In genomic region chr22:38732251-38732815, GRCh38 we compare ENCODE assay signal across 13 cellular contexts. TPM values are rescaled to one million over a fixed set of nuclear protein-coding genes. Genes with fewer than 3 reads are reported as not detected.
A peak's percentile ranks its signal among the peaks of the same experiment; 100 is the strongest.
DNase-seq lines count a peak whose midpoint lies in the region; ATAC-seq, FAIRE-seq and TF ChIP-seq lines count a peak whose summit lies in the region.
"Had no signal": no experiment of that assay in that cellular context is flagged by ENCODE, and none has a peak within 500 bp of the region (broad histone marks: within the 10 kb centered on the region; RNA-seq: fewer than 3 reads in every experiment).

No MANE protein-coding gene starts in this region.

- peak overlapping the region in 5 of 10 donors; percentile 8 to 53 (median 41) for H3K4me3 Mint-ChIP-seq in naive thymus-derived CD8-positive, alpha-beta T cell

- H3K4me1 ChIP-seq in heart left ventricle: peaks cover 0 to 51% (median 32%) of the 10 kb centered on the region in 12 donors
- peaks cover 2% of the 10 kb centered on the region for H3K4me1 ChIP-seq in right cardiac atrium (ENCODE audit: control insufficient read depth, insufficient read depth, low read length)
- H3K4me1 ChIP-seq in K562 (replicated peaks in 1 of 2; ENCODE audit: control insufficient read depth in 2 of 2, insufficient read depth in 2 of 2, low read length in 2 of 2): peaks cover 0 to 9% of the 10 kb centered on the region in 2 experiments; a peak in 2 of 5 replicates
- peaks cover 16% of the 10 kb centered on the region for H3K4me1 ChIP-seq in vagina

- no peaks in the 10 kb centered on the region for H3K79me2 ChIP-seq in K562 (ENCODE audit: control insufficient read depth, insufficient read depth, low read length)

- peak overlapping the region in 11 of 12 donors; percentile 13 to 88 (median 58) for H3K27ac ChIP-seq in heart left ventricle
- no peak overlapping the region for H3K27ac ChIP-seq in right cardiac atrium (ENCODE audit: low read length)
- H3K27ac ChIP-seq in K562 (ENCODE audit: extremely low read depth, low read depth, low read length): no peak overlapping the region
- H3K27ac ChIP-seq in vagina: peak overlapping the region; percentile 33

- no peak overlapping the region for H2AFZ ChIP-seq in K562 (ENCODE audit: low read depth, low read length)

- no peaks in the 10 kb centered on the region for H3K27me3 Mint-ChIP-seq in naive thymus-derived CD8-positive, alpha-beta T cell

- H3K9me1 ChIP-seq in K562 (ENCODE audit: control insufficient read depth, insufficient read depth, low read length): no peaks in the 10 kb centered on the region

- CTCF ChIA-PET in K562 (lab: Yijun Ruan, JAX; ENCODE audit: low intra/inter-chr PET ratio): no interaction called here

- TF ChIP-seq POLR2A in heart left ventricle (IDR thresholded peaks at IDR 0.05) (no peak), K562 (conservative IDR thresholded peaks at IDR 0.05) (0 out of 2 replicates have a peak, but pooled peaks have one; percentile 19), vagina (IDR thresholded peaks at IDR 0.05) (no peak)

- TF ChIP-seq EP300 in K562 (IDR thresholded peaks at IDR 0.05; ENCODE audit: low read length): no peak

- POLR2A ChIA-PET in K562 (lab: Yijun Ruan, JAX): interaction anchor here (0.6 to 3.4 kb wide), 8 partner anchors 8 to 664 kb away, joined by 3 to 24 read pairs (median 4); partner anchors contain the start of gene GTPBP1
- POLR2A ChIA-PET in naive thymus-derived CD8-positive, alpha-beta T cell (lab: Charles Lee): interaction anchor here (0.6 to 37.2 kb wide), 18 partner anchors 9 to 346 kb away, joined by 3 to 1495 read pairs (median 4); partner anchors contain the start of genes APOBEC3C, CBX6, CBY1 and FAM227A

- TF ChIP-seq RAD21 in K562 (CRISPR knock-in tag; conservative IDR thresholded peaks at IDR 0.05 in 1 of 2, IDR thresholded peaks at IDR 0.05 in 1 of 2): no peak

- no peak overlapping the region for H3K4me3 ChIP-seq in heart left ventricle
- no peak overlapping the region for H3K4me3 ChIP-seq in right cardiac atrium (ENCODE audit: low read length)
- no peak overlapping the region for H3K4me3 ChIP-seq in K562
- no peak overlapping the region for H3K4me3 ChIP-seq in vagina

- WGBS in heart left ventricle, 4 donors: 59 to 67% (median 62%) methylated on average over 12 to 13 of the region's 13 CpGs
- 70% methylated on average over 13 of the region's 13 CpGs for WGBS in right cardiac atrium
- WGBS in K562 (ENCODE audit: insufficient coverage, low coverage, missing lambda C conversion rate): 89% methylated on average over 9 of the region's 13 CpGs

- DNase-seq in heart left ventricle (peak in 1 of 5 donors; percentile 51), right cardiac atrium (no peak), K562 (ENCODE audit: extremely low read depth in 1 of 4, low spot score in 3 of 4) (no peak), vagina (ENCODE audit: extremely low spot score in 2 of 2) (no peak), HPDE6-E6E7 (ENCODE audit: extremely low spot score) (no peak), AG08395 (ENCODE audit: low spot score) (no peak)
- no peak for DNase-seq in naive thymus-derived CD8-positive, alpha-beta T cell
- DNase-seq: activated CD4-positive, alpha-beta T cell treated with anti-CD3 and anti-CD28 coated beads, Interleukin-2, amount 50 U/mL, for 48 hours; DMS79; HCEC 1CT; stimulated activated CD4-positive, alpha-beta T cell treated with anti-CD3 and anti-CD28 coated beads, Interleukin-2, amount 100 ng/mL, for 48 hours had no signal

- ATAC-seq in heart left ventricle: peak in 3 of 4 donors; percentile 31 to 40 (median 34)
- no peak for ATAC-seq in right cardiac atrium
- ATAC-seq in K562: no peak
- ATAC-seq in naive thymus-derived CD8-positive, alpha-beta T cell: no peak
- no peak for ATAC-seq in GM18867 (IDR thresholded peaks at IDR 0.05; ENCODE audit: unreplicated experiment)

- peak overlapping the region in 9 of 10 donors; percentile 70 to 97 (median 90) for H3K27ac Mint-ChIP-seq in naive thymus-derived CD8-positive, alpha-beta T cell

- no peak for FAIRE-seq in K562 (lab: Jason Lieb, UNC)
- FAIRE-seq: urothelium cell line had no signal

- H3K36me3 Mint-ChIP-seq in naive thymus-derived CD8-positive, alpha-beta T cell: peaks cover 0 to 77% (median 12%) of the 10 kb centered on the region in 3 donors

- BruUV-seq in K562 (replicated peaks; lab: Mats Ljungman, UMichigan): no TSS peak

- peaks cover 24 to 62% (median 49%) of the 10 kb centered on the region in 4 donors for H3K4me1 Mint-ChIP-seq in naive thymus-derived CD8-positive, alpha-beta T cell

- H3K36me3 ChIP-seq in heart left ventricle (peaks cover 0 to 98% (median 73%) of the 10 kb centered on the region in 9 donors), K562 (ENCODE audit: control insufficient read depth, insufficient read depth, low read length) (peaks cover 92% of the 10 kb centered on the region; the same call in 2 of the 3 replicates), vagina (peaks cover 0 to 54% of the 10 kb centered on the region in 2 donors)

- no peaks in the 10 kb centered on the region for H3K9me3 Mint-ChIP-seq in naive thymus-derived CD8-positive, alpha-beta T cell

- H3K9ac ChIP-seq in K562 (ENCODE audit: insufficient read depth in 1 of 2, low read depth in 2 of 2, low read length in 2 of 2): no peak overlapping the region; a peak in 1 of 4 replicates

- intact Hi-C loops in heart left ventricle (cut with DNase I): no loop called here
- intact Hi-C loops in right cardiac atrium (cut with DNase I): no loop called here
- intact Hi-C loops in K562 (cut with micrococcal nuclease): no loop called here
- intact Hi-C loops in vagina (cut with DNase I): no loop called here

- TF ChIP-seq CTCF in heart left ventricle (IDR thresholded peaks at IDR 0.05) (no peak), K562 (IDR thresholded peaks at IDR 0.05 in 2 of 3, conservative IDR thresholded peaks at IDR 0.05 in 1 of 3; ENCODE audit: insufficient read depth in 2 of 3, low read depth in 1 of 3, low read length in 3 of 3) (no peak), vagina (IDR thresholded peaks at IDR 0.05) (no peak)

- in situ Hi-C loops in K562 (cut with MboI): no loop called here

- H3K27me3 ChIP-seq in heart left ventricle: no peaks in the 10 kb centered on the region
- H3K27me3 ChIP-seq in right cardiac atrium (ENCODE audit: control insufficient read depth, insufficient read depth): no peaks in the 10 kb centered on the region
- no peaks in the 10 kb centered on the region for H3K27me3 ChIP-seq in K562 (ENCODE audit: control insufficient read depth in 2 of 2, insufficient read depth in 2 of 2, low read length in 2 of 2)
- no peaks in the 10 kb centered on the region for H3K27me3 ChIP-seq in vagina

- no peak overlapping the region for H3K4me2 ChIP-seq in K562 (ENCODE audit: insufficient read depth, low read length)

- no peaks in the 10 kb centered on the region; the same call in 1 of the 2 replicates for H4K20me1 ChIP-seq in K562 (replicated peaks; ENCODE audit: control insufficient read depth, insufficient read depth, low read length)

- H3K9me3 ChIP-seq in heart left ventricle (no peaks in the 10 kb centered on the region), right cardiac atrium (ENCODE audit: control insufficient read depth, low read length) (no peaks in the 10 kb centered on the region), K562 (replicated peaks; ENCODE audit: control insufficient read depth, insufficient read depth, low read depth, low read length) (no peaks in the 10 kb centered on the region), vagina (no peaks in the 10 kb centered on the region)

RNA-seq across cellular contexts. Expression of gene SUN2, which starts 23.5 kb away (rescaled TPM):
- total RNA-seq in heart left ventricle (100 to 1,000 TPM in 6 of 9 donors, 10 to 100 TPM in 3; 75.2 to 405 (median 125) TPM), right cardiac atrium (100 to 1,000 TPM; 103 to 123 (median 116) TPM), K562 (2014; rRNA removed) (31.0 and 42.6 TPM in 2 replicates), K562 (2014; rRNA removed; fragmentation: Illumina TruSeq; extraction: Trizol) (5.2 and 7.1 TPM in 2 replicates), K562 (2015; rRNA removed; fragmentation: Illumina TruSeq; extraction: Trizol) (18.2 and 19.5 TPM in 2 replicates), K562 (2021) (37.2 and 38.8 TPM in 2 replicates), vagina (258 TPM)
- polyA plus RNA-seq in heart left ventricle (100 to 1,000 TPM in 1 of 2 donors, 10 to 100 TPM in 1; 41.3 to 203 TPM), right cardiac atrium (61.7 TPM), K562 (2011; rRNA removed) (16.7 and 26.9 TPM in 2 replicates), K562 (2014; fragmentation: Illumina TruSeq; extraction: Trizol) (13.8 and 22.6 TPM in 2 replicates), K562 (2014; fragmentation: Nextera tagmentation; extraction: Ambion mirVana) (under 1 TPM; 0.11 to 0.21 TPM), K562 (2014; rRNA removed) (27.8 and 31.5 TPM in 2 replicates)
- total RNA-seq in K562 (2011; cell fraction: chromatin; rRNA removed; ENCODE audit: low replicate concordance): 38.9 and 115 TPM in 2 replicates
- total RNA-seq in K562 (2011; cell fraction: nucleolus; rRNA removed): 125 TPM in 2 replicates
- 65.3 and 80.1 TPM in 2 replicates for total RNA-seq in K562 (2011; cell fraction: nucleoplasm; rRNA removed)
- polyA plus RNA-seq in K562 (2011; cell fraction: cytosol; rRNA removed): 23.3 and 36.3 TPM in 2 replicates
- polyA plus RNA-seq in K562 (2011; cell fraction: nucleus; rRNA removed): 62.6 and 82.3 TPM in 2 replicates
- polyA plus RNA-seq in K562 (2012): 27.0 and 67.0 TPM in 2 replicates
- 9.1 and 19.4 TPM in 2 replicates for polyA minus RNA-seq in K562 (2011; rRNA and poly(A)+ RNA removed)
- 28.2 and 36.8 TPM in 2 replicates for polyA minus RNA-seq in K562 (2011; cell fraction: cytosol; rRNA and poly(A)+ RNA removed)
- 28.8 and 33.5 TPM in 2 replicates for polyA minus RNA-seq in K562 (2011; cell fraction: nucleus; rRNA and poly(A)+ RNA removed)
- total RNA-seq in naive thymus-derived CD8-positive, alpha-beta T cell: 1,000 to 10,000 TPM; 1,061 to 1,073 TPM
- 100 to 1,000 TPM; 491 to 802 (median 518) TPM for polyA plus RNA-seq in naive thymus-derived CD8-positive, alpha-beta T cell

RNA-seq across cellular contexts. Expression of gene GTPBP1, which starts 26.6 kb away (rescaled TPM):
- 10 to 100 TPM; 23.7 to 45.3 (median 28.1) TPM for total RNA-seq in heart left ventricle
- polyA plus RNA-seq in heart left ventricle: 10 to 100 TPM; 15.6 to 21.6 TPM
- 10 to 100 TPM; 29.1 to 34.5 (median 30.9) TPM for total RNA-seq in right cardiac atrium
- 19.1 TPM for polyA plus RNA-seq in right cardiac atrium
- total RNA-seq in K562 (2011; cell fraction: chromatin; rRNA removed; ENCODE audit: low replicate concordance): 178 and 289 TPM in 2 replicates
- total RNA-seq in K562 (2011; cell fraction: nucleolus; rRNA removed): 122 and 125 TPM in 2 replicates
- 108 and 125 TPM in 2 replicates for total RNA-seq in K562 (2011; cell fraction: nucleoplasm; rRNA removed)
- total RNA-seq in K562 (2014; rRNA removed): 24.4 and 25.0 TPM in 2 replicates
- 14.5 and 17.5 TPM in 2 replicates for total RNA-seq in K562 (2014; rRNA removed; fragmentation: Illumina TruSeq; extraction: Trizol)
- total RNA-seq in K562 (2015; rRNA removed; fragmentation: Illumina TruSeq; extraction: Trizol): 15.9 and 16.0 TPM in 2 replicates
- 43.0 and 53.2 TPM in 2 replicates for total RNA-seq in K562 (2021)
- polyA plus RNA-seq in K562 (2011; rRNA removed): 23.3 and 38.4 TPM in 2 replicates
- 17.9 and 20.7 TPM in 2 replicates for polyA plus RNA-seq in K562 (2011; cell fraction: cytosol; rRNA removed)
- polyA plus RNA-seq in K562 (2011; cell fraction: nucleus; rRNA removed): 79.8 and 120 TPM in 2 replicates
- polyA plus RNA-seq in K562 (2012): 22.5 and 29.8 TPM in 2 replicates
- 30.6 and 38.6 TPM in 2 replicates for polyA plus RNA-seq in K562 (2014; fragmentation: Illumina TruSeq; extraction: Trizol)
- under 1 TPM; 0.83 to 0.95 TPM for polyA plus RNA-seq in K562 (2014; fragmentation: Nextera tagmentation; extraction: Ambion mirVana)
- polyA plus RNA-seq in K562 (2014; rRNA removed): 30.9 and 32.6 TPM in 2 replicates
- polyA minus RNA-seq in K562 (2011; rRNA and poly(A)+ RNA removed): 57.9 and 59.7 TPM in 2 replicates
- polyA minus RNA-seq in K562 (2011; cell fraction: cytosol; rRNA and poly(A)+ RNA removed): 24.3 and 38.6 TPM in 2 replicates
- polyA minus RNA-seq in K562 (2011; cell fraction: nucleus; rRNA and poly(A)+ RNA removed): 57.2 and 62.2 TPM in 2 replicates
- 10 to 100 TPM; 64.6 to 73.3 TPM for total RNA-seq in naive thymus-derived CD8-positive, alpha-beta T cell
- polyA plus RNA-seq in naive thymus-derived CD8-positive, alpha-beta T cell: 10 to 100 TPM; 17.2 to 29.3 (median 22.6) TPM
- 69.5 TPM for total RNA-seq in vagina

RNA-seq across cellular contexts. Expression of gene JOSD1, which starts 31.6 kb away (rescaled TPM):
- total RNA-seq in heart left ventricle: 10 to 100 TPM; 14.7 to 34.0 (median 22.8) TPM
- 10 to 100 TPM in 1 of 2 donors, 1 to 10 TPM in 1; 7.8 to 33.9 TPM for polyA plus RNA-seq in heart left ventricle
- 10 to 100 TPM; 21.4 to 28.6 (median 22.5) TPM for total RNA-seq in right cardiac atrium
- polyA plus RNA-seq in right cardiac atrium: 14.3 TPM
- 36.0 and 46.4 TPM in 2 replicates for total RNA-seq in K562 (2011; cell fraction: chromatin; rRNA removed; ENCODE audit: low replicate concordance)
- 31.5 and 32.4 TPM in 2 replicates for total RNA-seq in K562 (2011; cell fraction: nucleolus; rRNA removed)
- total RNA-seq in K562 (2011; cell fraction: nucleoplasm; rRNA removed): 31.9 and 36.6 TPM in 2 replicates
- total RNA-seq in K562 (2014; rRNA removed): 28.0 and 33.9 TPM in 2 replicates
- 30.0 and 30.4 TPM in 2 replicates for total RNA-seq in K562 (2014; rRNA removed; fragmentation: Illumina TruSeq; extraction: Trizol)
- total RNA-seq in K562 (2015; rRNA removed; fragmentation: Illumina TruSeq; extraction: Trizol): 26.0 and 26.7 TPM in 2 replicates
- 36.7 and 39.1 TPM in 2 replicates for total RNA-seq in K562 (2021)
- 31.6 and 31.8 TPM in 2 replicates for polyA plus RNA-seq in K562 (2011; rRNA removed)
- 34.7 and 36.9 TPM in 2 replicates for polyA plus RNA-seq in K562 (2011; cell fraction: cytosol; rRNA removed)
- polyA plus RNA-seq in K562 (2011; cell fraction: nucleus; rRNA removed): 35.2 and 39.9 TPM in 2 replicates
- polyA plus RNA-seq in K562 (2012): 25.7 and 27.9 TPM in 2 replicates
- polyA plus RNA-seq in K562 (2014; fragmentation: Illumina TruSeq; extraction: Trizol): 33.0 and 34.1 TPM in 2 replicates
- polyA plus RNA-seq in K562 (2014; fragmentation: Nextera tagmentation; extraction: Ambion mirVana): 1 to 10 TPM; 8.9 to 9.5 TPM
- 30.4 and 30.7 TPM in 2 replicates for polyA plus RNA-seq in K562 (2014; rRNA removed)
- 19.3 and 25.4 TPM in 2 replicates for polyA minus RNA-seq in K562 (2011; rRNA and poly(A)+ RNA removed)
- 19.6 and 27.1 TPM in 2 replicates for polyA minus RNA-seq in K562 (2011; cell fraction: cytosol; rRNA and poly(A)+ RNA removed)
- polyA minus RNA-seq in K562 (2011; cell fraction: nucleus; rRNA and poly(A)+ RNA removed): 9.8 and 16.9 TPM in 2 replicates
- 10 to 100 TPM; 50.5 to 52.6 TPM for total RNA-seq in naive thymus-derived CD8-positive, alpha-beta T cell
- 1 to 10 TPM; 6.7 to 8.2 (median 7.8) TPM for polyA plus RNA-seq in naive thymus-derived CD8-positive, alpha-beta T cell
- total RNA-seq in vagina: 106 TPM

RNA-seq across cellular contexts. Expression of gene TOMM22, which starts 50.6 kb away (rescaled TPM):
- total RNA-seq in heart left ventricle (10 to 100 TPM; 37.1 to 82.1 (median 71.6) TPM), right cardiac atrium (10 to 100 TPM; 57.8 to 67.3 (median 59.9) TPM), K562 (2014; rRNA removed) (73.8 and 92.1 TPM in 2 replicates), K562 (2014; rRNA removed; fragmentation: Illumina TruSeq; extraction: Trizol) (78.6 and 87.9 TPM in 2 replicates), K562 (2015; rRNA removed; fragmentation: Illumina TruSeq; extraction: Trizol) (76.2 and 82.8 TPM in 2 replicates), K562 (2021) (101 and 108 TPM in 2 replicates), vagina (21.1 TPM)
- polyA plus RNA-seq in heart left ventricle (10 to 100 TPM; 32.3 to 45.6 TPM), right cardiac atrium (41.0 TPM), K562 (2011; rRNA removed) (46.9 and 49.6 TPM in 2 replicates), K562 (2014; fragmentation: Illumina TruSeq; extraction: Trizol) (97.6 and 101 TPM in 2 replicates), K562 (2014; fragmentation: Nextera tagmentation; extraction: Ambion mirVana) (10 to 100 TPM; 25.8 to 36.3 TPM), K562 (2014; rRNA removed) (58.3 and 59.8 TPM in 2 replicates)
- 7.9 and 9.6 TPM in 2 replicates for total RNA-seq in K562 (2011; cell fraction: chromatin; rRNA removed; ENCODE audit: low replicate concordance)
- total RNA-seq in K562 (2011; cell fraction: nucleolus; rRNA removed): 13.2 and 14.2 TPM in 2 replicates
- total RNA-seq in K562 (2011; cell fraction: nucleoplasm; rRNA removed): 17.9 and 24.1 TPM in 2 replicates
- 26.6 and 63.0 TPM in 2 replicates for polyA plus RNA-seq in K562 (2011; cell fraction: cytosol; rRNA removed)
- polyA plus RNA-seq in K562 (2011; cell fraction: nucleus; rRNA removed): 11.8 and 22.9 TPM in 2 replicates
- 35.2 and 85.7 TPM in 2 replicates for polyA plus RNA-seq in K562 (2012)
- 32.7 and 35.9 TPM in 2 replicates for polyA minus RNA-seq in K562 (2011; rRNA and poly(A)+ RNA removed)
- 19.9 and 33.9 TPM in 2 replicates for polyA minus RNA-seq in K562 (2011; cell fraction: cytosol; rRNA and poly(A)+ RNA removed)
- polyA minus RNA-seq in K562 (2011; cell fraction: nucleus; rRNA and poly(A)+ RNA removed): 4.8 and 9.8 TPM in 2 replicates
- total RNA-seq in naive thymus-derived CD8-positive, alpha-beta T cell: 10 to 100 TPM; 56.1 to 60.9 TPM
- polyA plus RNA-seq in naive thymus-derived CD8-positive, alpha-beta T cell: 10 to 100 TPM; 67.2 to 79.3 (median 75.9) TPM

Comparison
In these comparisons a context has a peak if more than half of its experiments do, and no peak if none do; other contexts are left out.
1. ATAC-seq: peak in heart left ventricle (3 of 4); none in right cardiac atrium (0 of 2), K562 (single experiment), naive thymus-derived CD8-positive, alpha-beta T cell (0 of 2) and GM18867 (single experiment).
2. H3K27ac ChIP-seq: peak in heart left ventricle (11 of 12) and vagina (single experiment); none in right cardiac atrium (single experiment) and K562 (single experiment).